20 cellular contexts compared by ENCODE assay signal in the genomic region with DNA sequence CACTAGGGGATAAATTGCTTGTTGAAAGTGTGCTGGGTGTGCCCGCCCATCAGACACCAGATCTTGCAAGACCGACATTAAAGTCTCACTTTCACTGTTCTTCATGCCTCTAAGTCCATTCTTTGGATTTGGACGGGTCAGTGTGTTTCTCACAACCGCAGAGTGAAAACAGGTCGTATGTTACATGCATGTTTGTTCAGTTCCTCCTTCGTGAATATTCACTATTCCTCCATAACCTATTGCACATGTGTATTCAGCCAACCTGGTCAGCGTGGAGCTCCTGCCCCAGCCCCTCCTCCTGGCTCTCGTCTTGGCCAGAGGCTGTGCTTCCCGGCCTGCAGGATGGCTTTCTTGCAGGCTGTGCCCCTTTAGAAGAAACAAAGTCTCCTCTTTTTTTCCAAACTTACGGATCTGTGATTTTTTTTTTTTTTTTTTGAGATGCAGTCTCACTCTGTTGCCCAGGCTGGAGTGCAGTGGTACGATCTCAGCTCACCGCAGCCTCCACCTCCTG. TPM values are rescaled to one million over a fixed set of nuclear protein-coding genes. Genes with fewer than 3 reads are reported as not detected.
DNase-seq lines count a peak whose midpoint lies in the region; ATAC-seq, FAIRE-seq and TF ChIP-seq lines count a peak whose summit lies in the region.
"Had no signal": no experiment of that assay in that cellular context is flagged by ENCODE, and none has a peak within 500 bp of the region (broad histone marks: within the 10 kb centered on the region; RNA-seq: fewer than 3 reads in every experiment).

No MANE protein-coding gene starts in this region.

- H3K36me3 ChIP-seq in HepG2 (replicated peaks in 1 of 2; ENCODE audit: control insufficient read depth in 1 of 2, insufficient read depth in 2 of 2, low read length in 2 of 2), result no peaks in the 10 kb centered on the region
- no peaks in the 10 kb centered on the region for H3K36me3 ChIP-seq in right lobe of liver
- no peaks in the 10 kb centered on the region for H3K36me3 ChIP-seq in IMR-90 (ENCODE audit: control insufficient read depth, insufficient read depth, low read length)
- H3K36me3 ChIP-seq in H7 (replicated peaks; ENCODE audit: control insufficient read depth, insufficient read depth, low read length), result no peaks in the 10 kb centered on the region
- H3K36me3 ChIP-seq: SJSA1 had no signal

- peaks cover 3% of the 10 kb centered on the region for H3K4me1 Mint-ChIP-seq in osteocyte (ENCODE audit: unreplicated experiment)

- no peak overlapping the region for H3K56ac ChIP-seq in IMR-90 (ENCODE audit: extremely low read depth, insufficient read depth, low read length)

- H2BK15ac ChIP-seq in IMR-90 (ENCODE audit: low read depth, low read length), result no peak overlapping the region

- H2BK5ac ChIP-seq in IMR-90 (ENCODE audit: low read depth, low read length, poor library complexity, severe bottlenecking), result no peak overlapping the region

- no peak overlapping the region for H4K8ac ChIP-seq in IMR-90 (ENCODE audit: low read depth in 2 of 2, low read length in 2 of 2)

- dilution Hi-C loops in IMR-90 (cut with HindIII; ENCODE audit: low sequenced_read_pairs, unreplicated experiment), result no loop called here

- no peaks in the 10 kb centered on the region for H3K79me2 ChIP-seq in HepG2 (ENCODE audit: insufficient read depth, low read length)

- FAIRE-seq in HepG2 (lab: Jason Lieb, UNC), result no peak

- TF ChIP-seq RAD21 in HepG2 (CRISPR knock-in tag; IDR thresholded peaks at IDR 0.05) (no peak), IMR-90 (IDR thresholded peaks at IDR 0.05; ENCODE audit: low read length) (no peak)

- DNase-seq in HepG2 (ENCODE audit: low spot score) (no peak), right lobe of liver (no peak), IMR-90 (no peak), osteocyte (ENCODE audit: extremely low spot score, unreplicated experiment) (peak; percentile 63), substantia nigra (lab: John Stamatoyannopoulos, UW) (no peak), H7 (no peak)
- no peak for DNase-seq in effector CD8-positive, alpha-beta T cell (lab: John Stamatoyannopoulos, UW)
- DNase-seq: ACHN; AML-193; CD4-positive, alpha-beta memory T cell; NCI-H1048; NCI-H1436 treated with DMSO at 0.1 percent for 48 hours; NCI-H2081; NCI-H2227 treated with DMSO at 0.1 percent for 48 hours; NCI-H524; PC-9 had no signal

- H2BK20ac ChIP-seq in IMR-90 (ENCODE audit: low read depth, low read length), result no peak overlapping the region

- BruUV-seq in HepG2 (replicated peaks; lab: Mats Ljungman, UMichigan), result no TSS peak
- BruUV-seq in IMR-90 (replicated peaks; lab: Mats Ljungman, UMichigan), result no TSS peak

- H3K9me3 Mint-ChIP-seq in osteocyte (ENCODE audit: unreplicated experiment), result no peaks in the 10 kb centered on the region

- H3K79me1 ChIP-seq in IMR-90 (ENCODE audit: low read depth in 1 of 2, low read length in 2 of 2), result no peaks in the 10 kb centered on the region

- H3K4me1 ChIP-seq in HepG2 (ENCODE audit: insufficient read depth, low read length), result peaks cover 52% of the 10 kb centered on the region
- peaks cover 0 to 8% (median 0%) of the 10 kb centered on the region in 4 donors for H3K4me1 ChIP-seq in right lobe of liver
- no peaks in the 10 kb centered on the region for H3K4me1 ChIP-seq in IMR-90 (ENCODE audit: control insufficient read depth, insufficient read depth, low read length)
- H3K4me1 ChIP-seq: SJSA1 had no signal

- no peak overlapping the region for H2BK120ac ChIP-seq in IMR-90 (ENCODE audit: low read depth, low read length)

- TF ChIP-seq EP300 in HepG2 (IDR thresholded peaks at IDR 0.05; ENCODE audit: low read depth in 2 of 2, low read length in 2 of 2) (no peak), HepG2 (CRISPR knock-in tag; IDR thresholded peaks at IDR 0.05; ENCODE audit: borderline replicate concordance) (no peak)

- POLR2A ChIA-PET in HepG2 (lab: Yijun Ruan, JAX), result no interaction called here
- POLR2A ChIA-PET in IMR-90 (lab: Charles Lee; ENCODE audit: unreplicated experiment), result no interaction called here

- no peak overlapping the region for H3K4me3 Mint-ChIP-seq in osteocyte (ENCODE audit: unreplicated experiment)
- H3K4me3 Mint-ChIP-seq: CD4-positive, alpha-beta memory T cell had no signal

- H4K20me1 ChIP-seq in HepG2 (ENCODE audit: insufficient read depth, low read length) (no peaks in the 10 kb centered on the region), IMR-90 (ENCODE audit: insufficient read depth, low read length) (no peaks in the 10 kb centered on the region)

- intact Hi-C loops in HepG2 (cut with micrococcal nuclease; ENCODE audit: unreplicated experiment), result no loop called here
- intact Hi-C loops in right lobe of liver (cut with DNase I), result no loop called here
- intact Hi-C loops in IMR-90 (cut with micrococcal nuclease), result no loop called here

- no peak overlapping the region for H3K14ac ChIP-seq in IMR-90 (replicated peaks; ENCODE audit: low read depth, low read length)

- H3K27ac Mint-ChIP-seq in osteocyte (ENCODE audit: unreplicated experiment), result no peak overlapping the region

- ATAC-seq in HepG2, result no peak
- no peak for ATAC-seq in right lobe of liver
- ATAC-seq in IMR-90 (ENCODE audit: low read depth), result no peak
- ATAC-seq: HCT116 had no signal

- no peak overlapping the region for H2AK9ac ChIP-seq in IMR-90 (replicated peaks; ENCODE audit: low read depth, low read length, poor library complexity)

- H3K9me3 ChIP-seq in HepG2 (ENCODE audit: low read length) (no peaks in the 10 kb centered on the region), right lobe of liver (no peaks in the 10 kb centered on the region), IMR-90 (ENCODE audit: control insufficient read depth, insufficient read depth, low read length) (no peaks in the 10 kb centered on the region)
- H3K9me3 ChIP-seq: SJSA1 had no signal

- no peak overlapping the region for H3K4me3 ChIP-seq in HepG2 (replicated peaks in 1 of 3; ENCODE audit: insufficient read depth in 1 of 3, low read depth in 2 of 3, low read length in 3 of 3)
- no peak overlapping the region for H3K4me3 ChIP-seq in right lobe of liver
- no peak overlapping the region for H3K4me3 ChIP-seq in IMR-90 (ENCODE audit: insufficient read depth, low read depth, low read length)
- no peak overlapping the region for H3K4me3 ChIP-seq in H7 (ENCODE audit: insufficient read depth, low read depth, low read length)
- H3K4me3 ChIP-seq: PC-9, SJSA1 had no signal

- in situ Hi-C loops in HepG2 (cut with HindIII; ENCODE audit: extremely low pct_ligation_motif_present, low pct_unique_long_range_greater_than_20kb) (no loop called here), IMR-90 (cut with MboI; ENCODE audit: low sequenced_read_pairs) (no loop called here)

- no peak overlapping the region for H3K18ac ChIP-seq in IMR-90 (ENCODE audit: low read depth, low read length)

- TF ChIP-seq POLR2A in HepG2 (IDR thresholded peaks at IDR 0.05; ENCODE audit: insufficient read depth in 1 of 2, low read depth in 2 of 2, low read length in 2 of 2), result no peak
- no peak for TF ChIP-seq POLR2A in right lobe of liver (IDR thresholded peaks at IDR 0.05)
- no peak for TF ChIP-seq POLR2A in IMR-90 (IDR thresholded peaks at IDR 0.05; ENCODE audit: low read depth, low read length)

- no peak overlapping the region for H4K5ac ChIP-seq in IMR-90 (ENCODE audit: low read depth, low read length)

- H3K27me3 ChIP-seq in HepG2 (ENCODE audit: control insufficient read depth in 1 of 2, insufficient read depth in 2 of 2, low read length in 2 of 2), result no peaks in the 10 kb centered on the region
- no peaks in the 10 kb centered on the region for H3K27me3 ChIP-seq in right lobe of liver
- peaks cover 4% of the 10 kb centered on the region; the same call in 1 of the 2 replicates for H3K27me3 ChIP-seq in IMR-90 (ENCODE audit: control insufficient read depth, insufficient read depth, low read length)
- H3K27me3 ChIP-seq in H7 (ENCODE audit: control insufficient read depth, insufficient read depth, low read length), result no peaks in the 10 kb centered on the region

- WGBS in HepG2 (ENCODE audit: low lambda C conversion rate), result 94% methylated on average over 12 of the region's 12 CpGs
- WGBS in right lobe of liver (ENCODE audit: insufficient coverage, low coverage, low lambda C conversion rate, missing lambda C conversion rate), result 61% methylated on average over 8 of the region's 12 CpGs
- WGBS in IMR-90 (ENCODE audit: extremely low coverage in 2 of 2, insufficient read length in 1 of 2), 2 experiments, result 65% methylated on average over 7 of the region's 12 CpGs; no CpG with 5 or more reads in 1 of the 2 experiments

- CTCF ChIA-PET in HepG2 (lab: Yijun Ruan, JAX; ENCODE audit: low intra/inter-chr PET ratio, low total read pairs) (no interaction called here), IMR-90 (lab: Yijun Ruan, JAX) (interaction anchor here (0.7 kb wide), 1 partner anchor 47 kb away, joined by 5 read pairs; no protein-coding TSS in a partner anchor)

- peak overlapping the region; percentile 80 for H3K27ac ChIP-seq in HepG2 (ENCODE audit: extremely low read length, insufficient read depth, low read length)
- H3K27ac ChIP-seq in right lobe of liver, result no peak overlapping the region
- H3K27ac ChIP-seq in IMR-90 (ENCODE audit: insufficient read depth, low read length), result no peak overlapping the region
- no peak overlapping the region for H3K27ac ChIP-seq in substantia nigra (ENCODE audit: low read depth, low read length, poor library complexity, severe bottlenecking)
- H3K27ac ChIP-seq: KMS-11, PC-9, SJSA1 had no signal

- TF ChIP-seq CTCF in HepG2 (CRISPR knock-in tag; IDR thresholded peaks at IDR 0.05), result no peak
- TF ChIP-seq CTCF in right lobe of liver (IDR thresholded peaks at IDR 0.05), result no peak
- TF ChIP-seq CTCF in IMR-90 (conservative IDR thresholded peaks at IDR 0.05; ENCODE audit: low read depth, low read length), result no peak
- TF ChIP-seq CTCF in osteocyte (IDR thresholded peaks at IDR 0.05), result no peak

- H2AFZ ChIP-seq in HepG2 (ENCODE audit: low read length) (no peak overlapping the region), IMR-90 (replicated peaks; ENCODE audit: low read length, poor library complexity) (peak overlapping the region; percentile 56)
- H2AFZ ChIP-seq: PC-9 had no signal

- H2AK5ac ChIP-seq in IMR-90 (ENCODE audit: low read depth, low read length), result no peak overlapping the region

- H3K36me3 Mint-ChIP-seq in osteocyte (ENCODE audit: unreplicated experiment), result no peaks in the 10 kb centered on the region
- H3K36me3 Mint-ChIP-seq: CD4-positive, alpha-beta memory T cell had no signal

- H3K9me1 ChIP-seq in IMR-90 (ENCODE audit: insufficient read depth, low read length), result no peaks in the 10 kb centered on the region

- H3K4me2 ChIP-seq in HepG2 (ENCODE audit: low read depth, low read length), result no peak overlapping the region; the same call in 1 of the 2 replicates
- no peak overlapping the region for H3K4me2 ChIP-seq in IMR-90 (ENCODE audit: low read depth, low read length)
- H3K4me2 ChIP-seq: KMS-11, PC-9 had no signal

- no peak overlapping the region for H4K91ac ChIP-seq in IMR-90 (ENCODE audit: insufficient read depth, low read depth, low read length)

- no peak overlapping the region for H3K23ac ChIP-seq in IMR-90 (ENCODE audit: low read depth, low read length)

- H3K9ac ChIP-seq in HepG2 (ENCODE audit: insufficient read depth, low read depth, low read length), result no peak overlapping the region; the same call in 1 of the 2 replicates
- H3K9ac ChIP-seq in IMR-90 (ENCODE audit: low read depth, low read length), result no peak overlapping the region
- H3K9ac ChIP-seq: KMS-11 had no signal

- H3K27me3 Mint-ChIP-seq in osteocyte (ENCODE audit: unreplicated experiment), result peaks cover 33% of the 10 kb centered on the region

- H3K4ac ChIP-seq in IMR-90 (ENCODE audit: low read depth, low read length), result no peak overlapping the region

RNA-seq across cellular contexts. Expression of gene KRTAP10-6, which starts 2.2 kb away (rescaled TPM):
- total RNA-seq in HepG2 (2016; rRNA removed; fragmentation: Illumina TruSeq; extraction: Trizol) (not detected in 2 replicates), right lobe of liver (not detected), IMR-90 (2012; rRNA removed) (not detected in 2 replicates), osteocyte (not detected in 2 replicates)
- total RNA-seq in HepG2 (2016; cell fraction: cytosol; rRNA removed; fragmentation: Illumina TruSeq; extraction: Trizol; ENCODE audit: low read depth), result not detected in 2 replicates
- not detected in 2 replicates for total RNA-seq in HepG2 (2016; cell fraction: insoluble cytoplasmic fraction; rRNA removed; fragmentation: Illumina TruSeq; extraction: Trizol)
- not detected in 2 replicates for total RNA-seq in HepG2 (2016; cell fraction: membrane; rRNA removed; fragmentation: Illumina TruSeq; extraction: Trizol)
- total RNA-seq in HepG2 (2016; cell fraction: nucleus; rRNA removed; fragmentation: Illumina TruSeq; extraction: Trizol), result not detected in 2 replicates
- polyA plus RNA-seq in HepG2 (2011; rRNA removed) (not detected in 2 replicates), IMR-90 (2012; rRNA removed) (not detected in 2 replicates)
- not detected in 2 replicates for polyA plus RNA-seq in HepG2 (2011; cell fraction: cytosol; rRNA removed)
- 0.10 TPM in 1 of 2 replicates, not detected in the other for polyA plus RNA-seq in HepG2 (2011; cell fraction: nucleus; rRNA removed)
- polyA plus RNA-seq in HepG2 (2012), result not detected in 2 replicates
- polyA plus RNA-seq in HepG2 (2016; cell fraction: cytosol; fragmentation: Illumina TruSeq; extraction: Trizol; ENCODE audit: low read depth), result not detected in 2 replicates
- not detected in 2 replicates for polyA plus RNA-seq in HepG2 (2016; cell fraction: insoluble cytoplasmic fraction; fragmentation: Illumina TruSeq; extraction: Trizol; ENCODE audit: low read depth)
- polyA plus RNA-seq in HepG2 (2016; cell fraction: membrane; fragmentation: Illumina TruSeq; extraction: Trizol; ENCODE audit: low read depth), result not detected in 2 replicates
- not detected in 2 replicates for polyA plus RNA-seq in HepG2 (2016; cell fraction: nucleus; fragmentation: Illumina TruSeq; extraction: Trizol; ENCODE audit: insufficient read depth, low read depth)
- not detected in 2 replicates for polyA minus RNA-seq in HepG2 (2011; rRNA and poly(A)+ RNA removed; ENCODE audit: low replicate concordance)
- not detected in 2 replicates for polyA minus RNA-seq in HepG2 (2011; cell fraction: cytosol; rRNA and poly(A)+ RNA removed)
- not detected in 2 replicates for polyA minus RNA-seq in HepG2 (2011; cell fraction: nucleus; rRNA and poly(A)+ RNA removed)
- polyA plus RNA-seq in IMR-90 (2012; cell fraction: cytosol; rRNA removed), result not detected in 2 replicates
- polyA plus RNA-seq in IMR-90 (2012; cell fraction: nucleus; rRNA removed; ENCODE audit: low replicate concordance), result not detected in 2 replicates
- total RNA-seq in H7 (2014; rRNA removed; shearing (Covaris generic)), result not detected in 2 replicates
- total RNA-seq: CD4-positive, alpha-beta memory T cell; M059J; PC-9; SJSA1 had no signal
- polyA plus RNA-seq: CD4-positive, alpha-beta memory T cell had no signal

RNA-seq across cellular contexts. Expression of gene KRTAP10-7, which starts 5.9 kb away (rescaled TPM):
- total RNA-seq in HepG2 (2016; rRNA removed; fragmentation: Illumina TruSeq; extraction: Trizol), result not detected in 2 replicates
- not detected in 2 replicates for total RNA-seq in HepG2 (2016; cell fraction: cytosol; rRNA removed; fragmentation: Illumina TruSeq; extraction: Trizol; ENCODE audit: low read depth)
- not detected in 2 replicates for total RNA-seq in HepG2 (2016; cell fraction: insoluble cytoplasmic fraction; rRNA removed; fragmentation: Illumina TruSeq; extraction: Trizol)
- total RNA-seq in HepG2 (2016; cell fraction: membrane; rRNA removed; fragmentation: Illumina TruSeq; extraction: Trizol), result not detected in 2 replicates
- not detected in 2 replicates for total RNA-seq in HepG2 (2016; cell fraction: nucleus; rRNA removed; fragmentation: Illumina TruSeq; extraction: Trizol)
- polyA plus RNA-seq in HepG2 (2011; rRNA removed), result not detected in 2 replicates
- not detected in 2 replicates for polyA plus RNA-seq in HepG2 (2011; cell fraction: cytosol; rRNA removed)
- polyA plus RNA-seq in HepG2 (2011; cell fraction: nucleus; rRNA removed), result not detected in 2 replicates
- not detected in 2 replicates for polyA plus RNA-seq in HepG2 (2012)
- polyA plus RNA-seq in HepG2 (2016; cell fraction: cytosol; fragmentation: Illumina TruSeq; extraction: Trizol; ENCODE audit: low read depth), result not detected in 2 replicates
- polyA plus RNA-seq in HepG2 (2016; cell fraction: insoluble cytoplasmic fraction; fragmentation: Illumina TruSeq; extraction: Trizol; ENCODE audit: low read depth), result not detected in 2 replicates
- polyA plus RNA-seq in HepG2 (2016; cell fraction: membrane; fragmentation: Illumina TruSeq; extraction: Trizol; ENCODE audit: low read depth), result not detected in 2 replicates
- not detected in 2 replicates for polyA plus RNA-seq in HepG2 (2016; cell fraction: nucleus; fragmentation: Illumina TruSeq; extraction: Trizol; ENCODE audit: insufficient read depth, low read depth)
- not detected in 2 replicates for polyA minus RNA-seq in HepG2 (2011; rRNA and poly(A)+ RNA removed; ENCODE audit: low replicate concordance)
- not detected in 2 replicates for polyA minus RNA-seq in HepG2 (2011; cell fraction: cytosol; rRNA and poly(A)+ RNA removed)
- not detected in 2 replicates for polyA minus RNA-seq in HepG2 (2011; cell fraction: nucleus; rRNA and poly(A)+ RNA removed)
- total RNA-seq in right lobe of liver, result not detected
- not detected in 2 replicates for total RNA-seq in IMR-90 (2012; rRNA removed)
- polyA plus RNA-seq in IMR-90 (2012; rRNA removed), result not detected in 2 replicates
- polyA plus RNA-seq in IMR-90 (2012; cell fraction: cytosol; rRNA removed), result not detected in 2 replicates
- polyA plus RNA-seq in IMR-90 (2012; cell fraction: nucleus; rRNA removed; ENCODE audit: low replicate concordance), result not detected in 2 replicates
- not detected in 2 replicates for total RNA-seq in osteocyte
- total RNA-seq in H7 (2014; rRNA removed; shearing (Covaris generic)), result not detected in 2 replicates
- total RNA-seq: CD4-positive, alpha-beta memory T cell; M059J; PC-9; SJSA1 had no signal
- polyA plus RNA-seq: CD4-positive, alpha-beta memory T cell had no signal

RNA-seq across cellular contexts. Expression of gene KRTAP10-5, which starts 14.1 kb away (rescaled TPM):
- total RNA-seq in HepG2 (2016; rRNA removed; fragmentation: Illumina TruSeq; extraction: Trizol) (not detected in 2 replicates), right lobe of liver (not detected), IMR-90 (2012; rRNA removed) (not detected in 2 replicates), osteocyte (not detected in 2 replicates)
- total RNA-seq in HepG2 (2016; cell fraction: cytosol; rRNA removed; fragmentation: Illumina TruSeq; extraction: Trizol; ENCODE audit: low read depth), result not detected in 2 replicates
- total RNA-seq in HepG2 (2016; cell fraction: insoluble cytoplasmic fraction; rRNA removed; fragmentation: Illumina TruSeq; extraction: Trizol), result not detected in 2 replicates
- total RNA-seq in HepG2 (2016; cell fraction: membrane; rRNA removed; fragmentation: Illumina TruSeq; extraction: Trizol), result not detected in 2 replicates
- total RNA-seq in HepG2 (2016; cell fraction: nucleus; rRNA removed; fragmentation: Illumina TruSeq; extraction: Trizol), result not detected in 2 replicates
- polyA plus RNA-seq in HepG2 (2011; rRNA removed) (not detected in 2 replicates), IMR-90 (2012; rRNA removed) (not detected in 2 replicates)
- not detected in 2 replicates for polyA plus RNA-seq in HepG2 (2011; cell fraction: cytosol; rRNA removed)
- not detected in 2 replicates for polyA plus RNA-seq in HepG2 (2011; cell fraction: nucleus; rRNA removed)
- polyA plus RNA-seq in HepG2 (2012), result not detected in 2 replicates
- polyA plus RNA-seq in HepG2 (2016; cell fraction: cytosol; fragmentation: Illumina TruSeq; extraction: Trizol; ENCODE audit: low read depth), result not detected in 2 replicates
- polyA plus RNA-seq in HepG2 (2016; cell fraction: insoluble cytoplasmic fraction; fragmentation: Illumina TruSeq; extraction: Trizol; ENCODE audit: low read depth), result not detected in 2 replicates
- polyA plus RNA-seq in HepG2 (2016; cell fraction: membrane; fragmentation: Illumina TruSeq; extraction: Trizol; ENCODE audit: low read depth), result not detected in 2 replicates
- polyA plus RNA-seq in HepG2 (2016; cell fraction: nucleus; fragmentation: Illumina TruSeq; extraction: Trizol; ENCODE audit: insufficient read depth, low read depth), result not detected in 2 replicates
- polyA minus RNA-seq in HepG2 (2011; rRNA and poly(A)+ RNA removed; ENCODE audit: low replicate concordance), result not detected in 2 replicates
- not detected in 2 replicates for polyA minus RNA-seq in HepG2 (2011; cell fraction: cytosol; rRNA and poly(A)+ RNA removed)
- polyA minus RNA-seq in HepG2 (2011; cell fraction: nucleus; rRNA and poly(A)+ RNA removed), result not detected in 2 replicates
- not detected in 2 replicates for polyA plus RNA-seq in IMR-90 (2012; cell fraction: cytosol; rRNA removed)
- not detected in 2 replicates for polyA plus RNA-seq in IMR-90 (2012; cell fraction: nucleus; rRNA removed; ENCODE audit: low replicate concordance)
- total RNA-seq in H7 (2014; rRNA removed; shearing (Covaris generic)), result not detected in 2 replicates
- total RNA-seq: CD4-positive, alpha-beta memory T cell; M059J; PC-9; SJSA1 had no signal
- polyA plus RNA-seq: CD4-positive, alpha-beta memory T cell had no signal

RNA-seq across cellular contexts. Expression of gene KRTAP10-8, which starts 17.4 kb away (rescaled TPM):
- total RNA-seq in HepG2 (2016; rRNA removed; fragmentation: Illumina TruSeq; extraction: Trizol) (not detected in 2 replicates), right lobe of liver (not detected), IMR-90 (2012; rRNA removed) (not detected in 2 replicates), osteocyte (not detected in 2 replicates)
- not detected in 2 replicates for total RNA-seq in HepG2 (2016; cell fraction: cytosol; rRNA removed; fragmentation: Illumina TruSeq; extraction: Trizol; ENCODE audit: low read depth)
- not detected in 2 replicates for total RNA-seq in HepG2 (2016; cell fraction: insoluble cytoplasmic fraction; rRNA removed; fragmentation: Illumina TruSeq; extraction: Trizol)
- total RNA-seq in HepG2 (2016; cell fraction: membrane; rRNA removed; fragmentation: Illumina TruSeq; extraction: Trizol), result not detected in 2 replicates
- not detected in 2 replicates for total RNA-seq in HepG2 (2016; cell fraction: nucleus; rRNA removed; fragmentation: Illumina TruSeq; extraction: Trizol)
- polyA plus RNA-seq in HepG2 (2011; rRNA removed) (not detected in 2 replicates), IMR-90 (2012; rRNA removed) (not detected in 2 replicates)
- not detected in 2 replicates for polyA plus RNA-seq in HepG2 (2011; cell fraction: cytosol; rRNA removed)
- polyA plus RNA-seq in HepG2 (2011; cell fraction: nucleus; rRNA removed), result not detected in 2 replicates
- not detected in 2 replicates for polyA plus RNA-seq in HepG2 (2012)
- polyA plus RNA-seq in HepG2 (2016; cell fraction: cytosol; fragmentation: Illumina TruSeq; extraction: Trizol; ENCODE audit: low read depth), result not detected in 2 replicates
- not detected in 2 replicates for polyA plus RNA-seq in HepG2 (2016; cell fraction: insoluble cytoplasmic fraction; fragmentation: Illumina TruSeq; extraction: Trizol; ENCODE audit: low read depth)
- polyA plus RNA-seq in HepG2 (2016; cell fraction: membrane; fragmentation: Illumina TruSeq; extraction: Trizol; ENCODE audit: low read depth), result not detected in 2 replicates
- polyA plus RNA-seq in HepG2 (2016; cell fraction: nucleus; fragmentation: Illumina TruSeq; extraction: Trizol; ENCODE audit: insufficient read depth, low read depth), result not detected in 2 replicates
- polyA minus RNA-seq in HepG2 (2011; rRNA and poly(A)+ RNA removed; ENCODE audit: low replicate concordance), result not detected in 2 replicates
- polyA minus RNA-seq in HepG2 (2011; cell fraction: cytosol; rRNA and poly(A)+ RNA removed), result not detected in 2 replicates
- polyA minus RNA-seq in HepG2 (2011; cell fraction: nucleus; rRNA and poly(A)+ RNA removed), result not detected in 2 replicates
- not detected in 2 replicates for polyA plus RNA-seq in IMR-90 (2012; cell fraction: cytosol; rRNA removed)
- not detected in 2 replicates for polyA plus RNA-seq in IMR-90 (2012; cell fraction: nucleus; rRNA removed; ENCODE audit: low replicate concordance)
- total RNA-seq in H7 (2014; rRNA removed; shearing (Covaris generic)), result not detected in 2 replicates
- total RNA-seq: CD4-positive, alpha-beta memory T cell; M059J; PC-9; SJSA1 had no signal
- polyA plus RNA-seq: CD4-positive, alpha-beta memory T cell had no signal

RNA-seq across cellular contexts. Expression of gene KRTAP10-4, which starts 20.9 kb away (rescaled TPM):
- total RNA-seq in HepG2 (2016; rRNA removed; fragmentation: Illumina TruSeq; extraction: Trizol) (not detected in 2 replicates), right lobe of liver (not detected), IMR-90 (2012; rRNA removed) (not detected in 2 replicates), osteocyte (not detected in 2 replicates)
- not detected in 2 replicates for total RNA-seq in HepG2 (2016; cell fraction: cytosol; rRNA removed; fragmentation: Illumina TruSeq; extraction: Trizol; ENCODE audit: low read depth)
- total RNA-seq in HepG2 (2016; cell fraction: insoluble cytoplasmic fraction; rRNA removed; fragmentation: Illumina TruSeq; extraction: Trizol), result not detected in 2 replicates
- not detected in 2 replicates for total RNA-seq in HepG2 (2016; cell fraction: membrane; rRNA removed; fragmentation: Illumina TruSeq; extraction: Trizol)
- not detected in 2 replicates for total RNA-seq in HepG2 (2016; cell fraction: nucleus; rRNA removed; fragmentation: Illumina TruSeq; extraction: Trizol)
- polyA plus RNA-seq in HepG2 (2011; rRNA removed) (not detected in 2 replicates), IMR-90 (2012; rRNA removed) (not detected in 2 replicates)
- polyA plus RNA-seq in HepG2 (2011; cell fraction: cytosol; rRNA removed), result not detected in 2 replicates
- not detected in 2 replicates for polyA plus RNA-seq in HepG2 (2011; cell fraction: nucleus; rRNA removed)
- polyA plus RNA-seq in HepG2 (2012), result 0.12 TPM in 1 of 2 replicates, not detected in the other
- not detected in 2 replicates for polyA plus RNA-seq in HepG2 (2016; cell fraction: cytosol; fragmentation: Illumina TruSeq; extraction: Trizol; ENCODE audit: low read depth)
- not detected in 2 replicates for polyA plus RNA-seq in HepG2 (2016; cell fraction: insoluble cytoplasmic fraction; fragmentation: Illumina TruSeq; extraction: Trizol; ENCODE audit: low read depth)
- polyA plus RNA-seq in HepG2 (2016; cell fraction: membrane; fragmentation: Illumina TruSeq; extraction: Trizol; ENCODE audit: low read depth), result not detected in 2 replicates
- polyA plus RNA-seq in HepG2 (2016; cell fraction: nucleus; fragmentation: Illumina TruSeq; extraction: Trizol; ENCODE audit: insufficient read depth, low read depth), result not detected in 2 replicates
- not detected in 2 replicates for polyA minus RNA-seq in HepG2 (2011; rRNA and poly(A)+ RNA removed; ENCODE audit: low replicate concordance)
- polyA minus RNA-seq in HepG2 (2011; cell fraction: cytosol; rRNA and poly(A)+ RNA removed), result not detected in 2 replicates
- not detected in 2 replicates for polyA minus RNA-seq in HepG2 (2011; cell fraction: nucleus; rRNA and poly(A)+ RNA removed)
- polyA plus RNA-seq in IMR-90 (2012; cell fraction: cytosol; rRNA removed), result not detected in 2 replicates
- polyA plus RNA-seq in IMR-90 (2012; cell fraction: nucleus; rRNA removed; ENCODE audit: low replicate concordance), result not detected in 2 replicates
- total RNA-seq in H7 (2014; rRNA removed; shearing (Covaris generic)), result not detected in 2 replicates
- total RNA-seq: CD4-positive, alpha-beta memory T cell; M059J; PC-9; SJSA1 had no signal
- polyA plus RNA-seq: CD4-positive, alpha-beta memory T cell had no signal
